Comparison of ENCODE assay signal across 1 cellular context in the genomic region with DNA sequence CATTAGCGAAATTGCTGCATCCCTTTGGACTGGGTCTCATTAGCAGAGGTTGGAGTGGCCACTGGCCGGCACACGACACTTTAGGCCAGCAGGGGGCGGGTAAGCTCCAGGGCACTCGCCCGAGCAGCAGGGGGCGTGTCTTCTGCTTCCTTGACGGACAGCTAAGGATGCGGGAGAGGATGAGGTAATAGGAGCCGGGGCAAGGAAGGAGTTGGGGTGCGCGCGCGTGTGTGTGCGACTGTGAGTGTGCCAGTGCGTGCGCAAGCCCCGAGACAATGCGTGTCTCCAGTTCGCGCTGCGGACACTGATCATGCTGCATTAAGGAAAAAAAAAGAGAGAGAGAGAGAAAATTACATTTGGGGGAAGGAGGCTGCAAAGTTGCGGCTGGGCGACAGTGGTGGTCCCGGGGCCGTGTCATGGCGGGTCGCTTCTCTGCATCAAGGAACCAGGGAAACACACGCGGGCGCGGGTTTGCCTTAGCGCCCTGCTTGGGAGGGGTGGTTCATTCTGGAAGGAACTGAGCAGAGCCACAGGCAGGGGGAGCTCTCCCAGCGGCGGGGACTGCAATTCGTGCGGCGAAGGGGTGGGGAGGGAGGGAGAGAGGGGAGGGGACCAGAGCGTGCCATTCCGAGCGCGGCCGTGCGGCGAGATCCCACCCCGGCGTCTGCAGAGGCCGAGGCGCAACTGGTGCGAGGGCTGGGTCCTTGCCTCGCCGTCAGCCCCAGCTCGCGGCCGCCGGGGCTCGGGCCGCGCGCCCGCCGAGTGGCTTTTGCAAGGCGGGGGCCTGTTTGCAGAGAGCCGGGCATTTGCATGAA.
TF ChIP-seq lines count a peak whose summit lies in the region.

TSS of gene DTX4 (plus strand) at position 625 of the 815 bp plus-strand sequence. CDS start 464 bp downstream, outside the sequence.

TF ChIP-seq in IMR-90, 13 proteins besides CTCF, POLR2A, EP300 and RAD21:
- TF ChIP-seq MXI1 (IDR thresholded peaks at IDR 0.05; ENCODE audit: borderline replicate concordance, low read depth, low read length) = peak; percentile 78; the same call in 1 of the 2 replicates
- TF ChIP-seq MAZ (IDR thresholded peaks at IDR 0.05; ENCODE audit: borderline replicate concordance, low read depth, low read length) = peak; percentile 94
- peak; percentile 94 for TF ChIP-seq SMC3 (IDR thresholded peaks at IDR 0.05; ENCODE audit: low read depth, low read length)
- no peak for TF ChIP-seq CHD1 (IDR thresholded peaks at IDR 0.05; ENCODE audit: low read depth, low read length)
- no peak for TF ChIP-seq FOS (IDR thresholded peaks at IDR 0.05; ENCODE audit: low read depth, low read length)
- no peak for TF ChIP-seq NFE2L2 (IDR thresholded peaks at IDR 0.05; ENCODE audit: low read depth, low read length)
- TF ChIP-seq CEBPB (IDR thresholded peaks at IDR 0.05; ENCODE audit: low read depth, low read length) = peak; percentile 78
- TF ChIP-seq BHLHE40 (IDR thresholded peaks at IDR 0.05; ENCODE audit: low read depth, low read length) = 0 out of 2 replicates have a peak, but pooled peaks have one; percentile 31
